ENCODE assay signal across 26 cellular contexts in the genomic region with DNA sequence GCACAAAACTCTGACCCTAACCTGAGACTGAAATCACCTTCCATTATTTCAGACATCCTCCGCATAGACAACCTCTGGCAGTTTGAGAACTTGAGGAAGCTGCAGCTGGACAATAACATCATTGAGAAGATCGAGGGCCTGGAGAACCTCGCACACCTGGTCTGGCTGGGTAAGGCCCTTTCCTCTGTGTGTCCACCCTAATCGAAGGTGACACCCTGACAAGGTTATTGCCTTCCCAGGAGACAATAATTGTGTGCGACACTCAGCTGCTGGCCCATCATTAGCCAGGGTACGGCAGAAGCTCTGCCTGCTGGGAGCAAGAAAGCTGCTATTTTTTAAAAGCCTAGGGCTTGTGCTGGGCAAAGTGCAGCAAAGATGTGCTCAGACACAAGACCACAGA. TPM values are rescaled to one million over a fixed set of nuclear protein-coding genes. Genes with fewer than 3 reads are reported as not detected.
DNase-seq lines count a peak whose midpoint lies in the region; FAIRE-seq and TF ChIP-seq lines count a peak whose summit lies in the region.
"Had no signal": no experiment of that assay in that cellular context is flagged by ENCODE, and none has a peak within 500 bp of the region (broad histone marks: within the 10 kb centered on the region; RNA-seq: fewer than 3 reads in every experiment).

No MANE protein-coding gene starts in this region.

- peak overlapping the region; percentile 21 for H3K27ac Mint-ChIP-seq in type B pancreatic cell

- H3K9me3 ChIP-seq in adipocyte (ENCODE audit: control insufficient read depth, low read length), result no peaks in the 10 kb centered on the region
- H3K9me3 ChIP-seq in hepatocyte (ENCODE audit: low read depth), result no peaks in the 10 kb centered on the region

- H3K4me3 Mint-ChIP-seq in type B pancreatic cell, result no peak overlapping the region

- no peaks in the 10 kb centered on the region for H3K9me2 ChIP-seq in hepatocyte (replicated peaks; ENCODE audit: insufficient read depth)

- WGBS in hepatocyte (ENCODE audit: low lambda C conversion rate, missing lambda C conversion rate), result 90% methylated on average over 6 of the region's 6 CpGs

- H3K4me1 Mint-ChIP-seq in type B pancreatic cell (ENCODE audit: unreplicated experiment), result peaks cover 4% of the 10 kb centered on the region
- H3K4me1 Mint-ChIP-seq: CD8-positive, alpha-beta memory T cell had no signal

- H3K27me3 Mint-ChIP-seq in type B pancreatic cell, result no peaks in the 10 kb centered on the region

- DNase-seq in HTR-8/SVneo (ENCODE audit: insufficient read length, low spot score) (no peak), adipocyte (ENCODE audit: low read depth) (no peak), hepatocyte (ENCODE audit: low spot score) (no peak), type B pancreatic cell (ENCODE audit: extremely low spot score, unreplicated experiment) (no peak), NCI-H1105 (lab: John Stamatoyannopoulos, UW) (no peak), NCI-H1436 treated with DMSO at 0.1 percent for 48 hours (lab: John Stamatoyannopoulos, UW) (no peak), SHP77 (lab: John Stamatoyannopoulos, UW) (no peak)
- DNase-seq: C1 segment of cervical spinal cord; CD8-positive, alpha-beta memory T cell; DMS 273 treated with DMSO at 0.1 percent for 48 hours; DMS79 treated with DMSO at 0.1 percent for 48 hours; GF-D8; HCEC 1CT; Karpas-422; NCI-H1092 treated with DMSO at 0.1 percent for 48 hours; NCI-H146; NCI-H1930; NCI-H446; NCI-H524 treated with DMSO at 0.1 percent for 48 hours; NCI-H82; NK-92 treated with Interleukin-12 subunit alpha and Interleukin-12 subunit beta, amount 100 ng/mL, for 24 hours; PC-9; Right ventricle myocardium superior had no signal

- H3K9me3 Mint-ChIP-seq in type B pancreatic cell, result no peaks in the 10 kb centered on the region
- H3K9me3 Mint-ChIP-seq: CD8-positive, alpha-beta memory T cell had no signal

- H3K27me3 ChIP-seq in adipocyte (replicated peaks; ENCODE audit: control insufficient read depth, insufficient read depth, low read length) (no peaks in the 10 kb centered on the region), hepatocyte (no peaks in the 10 kb centered on the region)

- no peak overlapping the region for H3K4me2 ChIP-seq in hepatocyte
- H3K4me2 ChIP-seq: PC-9 had no signal

- H4K20me1 ChIP-seq in hepatocyte (ENCODE audit: insufficient read depth, poor library complexity, severe bottlenecking), result no peaks in the 10 kb centered on the region

- no peak overlapping the region for H3K4me3 ChIP-seq in adipocyte (ENCODE audit: low read length)
- H3K4me3 ChIP-seq in hepatocyte, result no peak overlapping the region
- H3K4me3 ChIP-seq: PC-9, SK-N-MC had no signal

- H3K79me2 ChIP-seq in hepatocyte, result no peaks in the 10 kb centered on the region

- FAIRE-seq in HTR-8/SVneo (lab: Jason Lieb, UNC), result peak; percentile 54
- FAIRE-seq: GM12891, H1 had no signal

- H3K4me1 ChIP-seq in adipocyte (ENCODE audit: control insufficient read depth, insufficient read depth, low read length) (peaks cover 13% of the 10 kb centered on the region), hepatocyte (ENCODE audit: insufficient read depth) (no peaks in the 10 kb centered on the region)

- H2AFZ ChIP-seq in hepatocyte, result no peak overlapping the region
- H2AFZ ChIP-seq: PC-9 had no signal

- H3K27ac ChIP-seq in hepatocyte, result peak overlapping the region; percentile 73
- H3K27ac ChIP-seq: PC-9, SK-N-MC had no signal

- TF ChIP-seq CTCF in hepatocyte (IDR thresholded peaks at IDR 0.05; ENCODE audit: poor library complexity), result no peak
- no peak for TF ChIP-seq CTCF in type B pancreatic cell (conservative IDR thresholded peaks at IDR 0.05)

- H3K9ac ChIP-seq in adipocyte (ENCODE audit: low read length), result peak overlapping the region; percentile 18

- H3K36me3 ChIP-seq in adipocyte (ENCODE audit: control insufficient read depth, insufficient read depth, low read length, severe bottlenecking) (no peaks in the 10 kb centered on the region), hepatocyte (replicated peaks; ENCODE audit: insufficient read depth, low read depth) (no peaks in the 10 kb centered on the region)

- H3K36me3 Mint-ChIP-seq in type B pancreatic cell, result no peaks in the 10 kb centered on the region
- H3K36me3 Mint-ChIP-seq: CD8-positive, alpha-beta memory T cell had no signal

RNA-seq across cellular contexts. Expression of a gene that starts 11.1 kb away (rescaled TPM):
- total RNA-seq in hepatocyte, result 1.1 TPM in 2 replicates
- 1.8 and 3.2 TPM in 2 replicates for polyA plus RNA-seq in hepatocyte
- total RNA-seq in type B pancreatic cell (ENCODE audit: low replicate concordance), result 3.4 and 8.9 TPM in 2 replicates
- total RNA-seq: H1 had no signal
- polyA plus RNA-seq: CD8-positive, alpha-beta memory T cell had no signal

RNA-seq across cellular contexts. Expression of a gene that starts 11.6 kb away (rescaled TPM):
- total RNA-seq in hepatocyte, result 27.5 and 29.6 TPM in 2 replicates
- 21.5 and 41.1 TPM in 2 replicates for polyA plus RNA-seq in hepatocyte
- total RNA-seq in type B pancreatic cell (ENCODE audit: low replicate concordance), result 62.5 and 107 TPM in 2 replicates

RNA-seq across cellular contexts. Expression of a gene that starts 55.2 kb away (rescaled TPM):
- total RNA-seq in hepatocyte (16.8 and 17.9 TPM in 2 replicates), type B pancreatic cell (ENCODE audit: low replicate concordance) (22.8 and 28.9 TPM in 2 replicates)
- 33.9 and 36.7 TPM in 2 replicates for polyA plus RNA-seq in hepatocyte

RNA-seq across cellular contexts. Expression of a gene that starts 55.4 kb away (rescaled TPM):
- total RNA-seq in hepatocyte, result 7.1 and 8.2 TPM in 2 replicates
- polyA plus RNA-seq in hepatocyte, result 4.7 and 6.7 TPM in 2 replicates
- total RNA-seq in type B pancreatic cell (ENCODE audit: low replicate concordance), result 10.6 and 13.2 TPM in 2 replicates
